Comparison of ENCODE assay signal across 22 cellular contexts in genomic region chr3:119227064-119227850, GRCh38. TPM values are rescaled to one million over a fixed set of nuclear protein-coding genes. Genes with fewer than 3 reads are reported as not detected.
DNase-seq lines count a peak whose midpoint lies in the region; ATAC-seq and TF ChIP-seq lines count a peak whose summit lies in the region.
"Had no signal": no experiment of that assay in that cellular context is flagged by ENCODE, and none has a peak within 500 bp of the region (broad histone marks: within the 10 kb centered on the region; RNA-seq: fewer than 3 reads in every experiment).

No MANE protein-coding gene starts in this region.

- H3K27me3 ChIP-seq in adipocyte (replicated peaks; ENCODE audit: control insufficient read depth, insufficient read depth, low read length): no peaks in the 10 kb centered on the region
- no peaks in the 10 kb centered on the region for H3K27me3 ChIP-seq in right lobe of liver
- no peaks in the 10 kb centered on the region for H3K27me3 ChIP-seq in heart left ventricle
- H3K27me3 ChIP-seq: SJSA1 had no signal

- no peaks in the 10 kb centered on the region for H3K4me1 ChIP-seq in adipocyte (ENCODE audit: control insufficient read depth, insufficient read depth, low read length)
- peaks cover 0 to 5% (median 0%) of the 10 kb centered on the region in 4 donors for H3K4me1 ChIP-seq in right lobe of liver
- H3K4me1 ChIP-seq in heart left ventricle: no peaks in the 10 kb centered on the region
- H3K4me1 ChIP-seq: HAP-1 had no signal

- H3K4me3 ChIP-seq in AG10803 (ENCODE audit: low read length) (no peak overlapping the region), HFF-Myc (replicated peaks; ENCODE audit: low read depth, low read length) (no peak overlapping the region), adipocyte (ENCODE audit: low read length) (no peak overlapping the region), right lobe of liver (no peak overlapping the region), heart left ventricle (no peak overlapping the region)
- H3K4me3 ChIP-seq: HAP-1, K562, SJSA1 had no signal

- TF ChIP-seq POLR2A in right lobe of liver (IDR thresholded peaks at IDR 0.05) (no peak), heart left ventricle (IDR thresholded peaks at IDR 0.05) (no peak)

- DNase-seq in AG10803 (ENCODE audit: low read depth) (peak; percentile 56), HFF-Myc (ENCODE audit: extremely low read depth, low read depth) (peak; percentile 24), adipocyte (ENCODE audit: low read depth) (peak; percentile 24), right lobe of liver (no peak), heart left ventricle (no peak), G401 (ENCODE audit: low spot score) (no peak), HUDEP-2 (lab: John Stamatoyannopoulos, UW; ENCODE audit: unreplicated experiment in 76 of 76) (no peak)
- DNase-seq: activated CD4-positive, alpha-beta T cell treated with anti-CD3 and anti-CD28 coated beads for 48 hours; cortex of kidney; DMS 273 treated with DMSO at 0.1 percent for 48 hours; left cardiac atrium; mesenchymal stem cell; MV-4-11; NCI-H1694 treated with DMSO at 0.1 percent for 48 hours; NCI-H510A; T-helper 1 cell had no signal

- H3K36me3 ChIP-seq in adipocyte (ENCODE audit: control insufficient read depth, insufficient read depth, low read length, severe bottlenecking): peaks cover 74% of the 10 kb centered on the region
- peaks cover 0 to 45% (median 7%) of the 10 kb centered on the region in 4 donors for H3K36me3 ChIP-seq in right lobe of liver
- H3K36me3 ChIP-seq in heart left ventricle: peaks cover 0 to 94% (median 84%) of the 10 kb centered on the region in 9 donors

- intact Hi-C loops in right lobe of liver (cut with DNase I) (no loop called here), heart left ventricle (cut with DNase I) (no loop called here)

- H3K27ac ChIP-seq in right lobe of liver: no peak overlapping the region
- no peak overlapping the region for H3K27ac ChIP-seq in heart left ventricle
- H3K27ac ChIP-seq: parathyroid adenoma, SJSA1 had no signal

- 61% methylated on average over 6 of the region's 6 CpGs for WGBS in right lobe of liver (ENCODE audit: insufficient coverage, low coverage, low lambda C conversion rate, missing lambda C conversion rate)
- 82 to 86% (median 83%) methylated on average over 6 of the region's 6 CpGs for WGBS in heart left ventricle, 4 donors

- no peak overlapping the region for H3K9ac ChIP-seq in adipocyte (ENCODE audit: low read length)
- H3K9ac ChIP-seq: parathyroid adenoma had no signal

- in situ Hi-C loops in G401 (cut with HindIII; ENCODE audit: low sequenced_read_pairs): no loop called here

- TF ChIP-seq CTCF in AG10803 (conservative IDR thresholded peaks at IDR 0.05; ENCODE audit: low read length): no peak
- no peak for TF ChIP-seq CTCF in HFF-Myc (IDR thresholded peaks at IDR 0.05; ENCODE audit: low read depth, low read length, missing control alignments)
- no peak for TF ChIP-seq CTCF in right lobe of liver (IDR thresholded peaks at IDR 0.05)
- TF ChIP-seq CTCF in heart left ventricle (IDR thresholded peaks at IDR 0.05): no peak

- no peaks in the 10 kb centered on the region for H3K9me3 ChIP-seq in adipocyte (ENCODE audit: control insufficient read depth, low read length)
- no peaks in the 10 kb centered on the region for H3K9me3 ChIP-seq in right lobe of liver
- H3K9me3 ChIP-seq in heart left ventricle: no peaks in the 10 kb centered on the region
- H3K9me3 ChIP-seq: HAP-1, SJSA1 had no signal

- peak; percentile 20 to 63 (median 40) for ATAC-seq in right lobe of liver
- ATAC-seq in heart left ventricle: no peak
- ATAC-seq in GM18873 (IDR thresholded peaks at IDR 0.05; ENCODE audit: low FRiP score, unreplicated experiment): no peak
- ATAC-seq: K562, left cardiac atrium, sciatic nerve had no signal

RNA-seq across cellular contexts. Expression of gene B4GALT4, which starts 13.4 kb away (rescaled TPM):
- 10 to 100 TPM in 2 of 6 experiments, 1 to 10 TPM in 4; 7.8 to 10.9 (median 8.9) TPM for total RNA-seq in right lobe of liver
- total RNA-seq in heart left ventricle: 10 to 100 TPM in 6 of 9 donors, 1 to 10 TPM in 3; 8.1 to 15.9 (median 10.6) TPM
- 10 to 100 TPM; 13.0 to 14.0 TPM for polyA plus RNA-seq in heart left ventricle
- total RNA-seq in G401 (2014; rRNA removed; shearing (Covaris generic)): 8.7 and 17.8 TPM in 2 replicates

RNA-seq across cellular contexts. Expression of gene UPK1B, which starts 53.9 kb away (rescaled TPM):
- total RNA-seq in right lobe of liver (under 1 TPM in 1 of 6 experiments, not detected in 5; 0.20 TPM), heart left ventricle (10 to 100 TPM in 1 of 9 donors, not detected in 8; 20.4 TPM)
- not detected for polyA plus RNA-seq in heart left ventricle
- total RNA-seq in G401 (2014; rRNA removed; shearing (Covaris generic)): not detected in 2 replicates

Comparison
In these comparisons a context has a peak if more than half of its experiments do, and no peak if none do; other contexts are left out.
1. DNase-seq: peak in AG10803 (single experiment), HFF-Myc (single experiment) and adipocyte (single experiment); none in right lobe of liver (0 of 3), heart left ventricle (0 of 5), G401 (single experiment) and HUDEP-2 (0 of 76).
2. ATAC-seq: peak in right lobe of liver (4 of 4); none in heart left ventricle (0 of 4) and GM18873 (single experiment).